25 cellular contexts compared by ENCODE assay signal in the genomic region with DNA sequence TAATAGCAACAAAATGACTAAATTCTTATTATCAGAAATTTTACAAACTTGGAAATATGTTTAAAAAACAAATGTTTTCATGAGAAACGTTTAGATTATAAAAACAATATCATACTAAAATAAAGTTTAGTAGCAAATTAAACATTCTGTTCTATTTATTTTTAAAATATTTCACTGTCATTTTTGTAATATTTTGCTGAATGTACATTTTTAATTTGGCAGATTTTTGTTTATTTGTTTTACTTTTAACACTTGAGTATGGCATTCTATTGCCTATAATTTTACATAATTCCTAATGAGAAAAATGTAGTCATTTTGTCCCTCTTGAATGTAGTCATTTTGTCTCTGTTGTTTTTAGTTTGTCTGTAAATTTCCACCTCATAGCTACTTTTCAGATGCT.
DNase-seq lines count a peak whose midpoint lies in the region; ATAC-seq, FAIRE-seq and TF ChIP-seq lines count a peak whose summit lies in the region.
"Had no signal": no experiment of that assay in that cellular context is flagged by ENCODE, and none has a peak within 500 bp of the region (broad histone marks: within the 10 kb centered on the region; RNA-seq: fewer than 3 reads in every experiment).

No MANE protein-coding gene starts in this region.

- H2BK120ac ChIP-seq in IMR-90 (ENCODE audit: low read depth, low read length), result no peak overlapping the region

- H3K9me3 ChIP-seq in IMR-90 (ENCODE audit: control insufficient read depth, insufficient read depth, low read length) (no peaks in the 10 kb centered on the region; the same call in 1 of the 2 replicates), small intestine (ENCODE audit: control insufficient read depth, low read depth) (no peaks in the 10 kb centered on the region), ovary (no peaks in the 10 kb centered on the region)
- H3K9me3 ChIP-seq: BE2C had no signal

- H4K20me1 ChIP-seq in IMR-90 (ENCODE audit: insufficient read depth, low read length), result no peaks in the 10 kb centered on the region

- H3K4me3 ChIP-seq in IMR-90 (ENCODE audit: insufficient read depth, low read depth, low read length), result no peak overlapping the region
- no peak overlapping the region for H3K4me3 ChIP-seq in small intestine (ENCODE audit: low read depth in 1 of 2, low read length in 2 of 2)
- no peak overlapping the region for H3K4me3 ChIP-seq in ovary

- H3K27me3 ChIP-seq in IMR-90 (ENCODE audit: control insufficient read depth, insufficient read depth, low read length) (no peaks in the 10 kb centered on the region), small intestine (ENCODE audit: control insufficient read depth in 2 of 2, insufficient read depth in 2 of 2, low read length in 2 of 2) (no peaks in the 10 kb centered on the region), ovary (no peaks in the 10 kb centered on the region)
- H3K27me3 ChIP-seq: BE2C had no signal

- DNase-seq in IMR-90 (no peak), small intestine (no peak), ovary (no peak)
- DNase-seq: 8988T; ACHN; BE2C; C1 segment of cervical spinal cord; CD4-positive, CD25-positive, alpha-beta regulatory T cell; CD8-positive, alpha-beta memory T cell; COR-L47; DMS 273 treated with DMSO at 0.1 percent for 48 hours; DMS53; DND-41; EL; GOT3; H7; HFFc6 had no signal

- H3K79me1 ChIP-seq in IMR-90 (ENCODE audit: low read depth in 1 of 2, low read length in 2 of 2), result no peaks in the 10 kb centered on the region

- no peak overlapping the region for H4K91ac ChIP-seq in IMR-90 (ENCODE audit: insufficient read depth, low read depth, low read length)

- no peak overlapping the region for H2BK20ac ChIP-seq in IMR-90 (ENCODE audit: low read depth, low read length)

- CTCF ChIA-PET in IMR-90 (lab: Yijun Ruan, JAX), result interaction anchor here (1.6 kb wide), 1 partner anchor 11 kb away, joined by 4 read pairs; no protein-coding TSS in a partner anchor

- WGBS in IMR-90 (ENCODE audit: extremely low coverage in 2 of 2, insufficient read length in 1 of 2), 2 experiments, result no CpG with 5 or more reads among the region's 1 CpG
- 43 to 62% (median 57%) methylated on average over 1 of the region's 1 CpG for WGBS in small intestine, 3 donors
- 3 to 30% (median 9%) methylated on average over 1 of the region's 1 CpG for WGBS in ovary, 3 donors

- intact Hi-C loops in IMR-90 (cut with micrococcal nuclease) (no loop called here), ovary (cut with DNase I) (no loop called here)

- FAIRE-seq in A204.1 (lab: Jason Lieb, UNC) (peak; percentile 85), endometrium (lab: Jason Lieb, UNC) (peak; percentile 57), small intestine (lab: Jason Lieb, UNC) (peak; percentile 62)
- FAIRE-seq: GM12891, GM19239 had no signal

- H3K23ac ChIP-seq in IMR-90 (ENCODE audit: low read depth, low read length), result no peak overlapping the region

- no peak for TF ChIP-seq POLR2A in IMR-90 (IDR thresholded peaks at IDR 0.05; ENCODE audit: low read depth, low read length)
- no peak for TF ChIP-seq POLR2A in ovary (IDR thresholded peaks at IDR 0.05)

- H3K56ac ChIP-seq in IMR-90 (ENCODE audit: extremely low read depth, insufficient read depth, low read length), result no peak overlapping the region

- in situ Hi-C loops in IMR-90 (cut with MboI; ENCODE audit: low sequenced_read_pairs), result no loop called here

- ATAC-seq in IMR-90 (ENCODE audit: low read depth) (no peak), GM19467 (IDR thresholded peaks at IDR 0.05; ENCODE audit: unreplicated experiment) (no peak), GM19324 (IDR thresholded peaks at IDR 0.05; ENCODE audit: low FRiP score, unreplicated experiment) (no peak)
- ATAC-seq: HCT116 had no signal

- TF ChIP-seq CTCF in IMR-90 (conservative IDR thresholded peaks at IDR 0.05; ENCODE audit: low read depth, low read length), result no peak
- no peak for TF ChIP-seq CTCF in ovary (IDR thresholded peaks at IDR 0.05)

- H3K4me1 ChIP-seq in IMR-90 (ENCODE audit: control insufficient read depth, insufficient read depth, low read length), result no peaks in the 10 kb centered on the region
- H3K4me1 ChIP-seq in small intestine (ENCODE audit: control insufficient read depth in 2 of 2, insufficient read depth in 1 of 2, low read depth in 1 of 2, low read length in 1 of 2), result no peaks in the 10 kb centered on the region
- H3K4me1 ChIP-seq in ovary (ENCODE audit: insufficient read depth), result no peaks in the 10 kb centered on the region
- H3K4me1 ChIP-seq: BE2C had no signal

- no peak overlapping the region for H3K18ac ChIP-seq in IMR-90 (ENCODE audit: low read depth, low read length)

- H2AK5ac ChIP-seq in IMR-90 (ENCODE audit: low read depth, low read length), result no peak overlapping the region

- H3K4ac ChIP-seq in IMR-90 (ENCODE audit: low read depth, low read length), result no peak overlapping the region

- POLR2A ChIA-PET in IMR-90 (lab: Charles Lee; ENCODE audit: unreplicated experiment), result no interaction called here

- H3K36me3 ChIP-seq in IMR-90 (ENCODE audit: control insufficient read depth, insufficient read depth, low read length) (no peaks in the 10 kb centered on the region), small intestine (ENCODE audit: control insufficient read depth in 2 of 2, insufficient read depth in 2 of 2, low read length in 2 of 2) (no peaks in the 10 kb centered on the region), ovary (no peaks in the 10 kb centered on the region)
- H3K36me3 ChIP-seq: BE2C had no signal

- no peak for TF ChIP-seq RAD21 in IMR-90 (IDR thresholded peaks at IDR 0.05; ENCODE audit: low read length)

- no peak overlapping the region for H2AK9ac ChIP-seq in IMR-90 (replicated peaks; ENCODE audit: low read depth, low read length, poor library complexity)

- H3K27ac ChIP-seq in IMR-90 (ENCODE audit: insufficient read depth, low read length) (no peak overlapping the region), small intestine (ENCODE audit: low read depth in 1 of 2, low read length in 1 of 2) (no peak overlapping the region), ovary (no peak overlapping the region)
- H3K27ac ChIP-seq: HL-60 had no signal

- H3K9ac ChIP-seq in IMR-90 (ENCODE audit: low read depth, low read length), result no peak overlapping the region

- H2BK15ac ChIP-seq in IMR-90 (ENCODE audit: low read depth, low read length), result no peak overlapping the region

- BruUV-seq in IMR-90 (replicated peaks; lab: Mats Ljungman, UMichigan), result no TSS peak

- no peak overlapping the region for H2BK5ac ChIP-seq in IMR-90 (ENCODE audit: low read depth, low read length, poor library complexity, severe bottlenecking)

- TF ChIP-seq EP300 in ovary (IDR thresholded peaks at IDR 0.05), result no peak

- H4K5ac ChIP-seq in IMR-90 (ENCODE audit: low read depth, low read length), result no peak overlapping the region

- no peaks in the 10 kb centered on the region for H3K9me1 ChIP-seq in IMR-90 (ENCODE audit: insufficient read depth, low read length)

- H4K8ac ChIP-seq in IMR-90 (ENCODE audit: low read depth in 2 of 2, low read length in 2 of 2), result no peak overlapping the region

- dilution Hi-C loops in IMR-90 (cut with HindIII; ENCODE audit: low sequenced_read_pairs, unreplicated experiment), result no loop called here

- H3K14ac ChIP-seq in IMR-90 (replicated peaks; ENCODE audit: low read depth, low read length), result no peak overlapping the region

- H2AFZ ChIP-seq in IMR-90 (replicated peaks; ENCODE audit: low read length, poor library complexity), result no peak overlapping the region

- no peak overlapping the region for H3K4me2 ChIP-seq in IMR-90 (ENCODE audit: low read depth, low read length)

TF ChIP-seq in IMR-90, 13 proteins besides CTCF, POLR2A, EP300 and RAD21:
- TF ChIP-seq BHLHE40 (IDR thresholded peaks at IDR 0.05; ENCODE audit: low read depth, low read length) (no peak), FOS (IDR thresholded peaks at IDR 0.05; ENCODE audit: low read depth, low read length) (no peak), SMC3 (IDR thresholded peaks at IDR 0.05; ENCODE audit: low read depth, low read length) (no peak), MAFK (IDR thresholded peaks at IDR 0.05; ENCODE audit: low read depth, low read length) (peak; percentile 18; the same call in 1 of the 2 replicates)
- TF ChIP-seq, protein P1, sequence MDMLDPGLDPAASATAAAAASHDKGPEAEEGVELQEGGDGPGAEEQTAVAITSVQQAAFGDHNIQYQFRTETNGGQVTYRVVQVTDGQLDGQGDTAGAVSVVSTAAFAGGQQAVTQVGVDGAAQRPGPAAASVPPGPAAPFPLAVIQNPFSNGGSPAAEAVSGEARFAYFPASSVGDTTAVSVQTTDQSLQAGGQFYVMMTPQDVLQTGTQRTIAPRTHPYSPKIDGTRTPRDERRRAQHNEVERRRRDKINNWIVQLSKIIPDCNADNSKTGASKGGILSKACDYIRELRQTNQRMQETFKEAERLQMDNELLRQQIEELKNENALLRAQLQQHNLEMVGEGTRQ (IDR thresholded peaks at IDR 0.05; ENCODE audit: low read depth, low read length), result no peak
- TF ChIP-seq, protein P2, sequence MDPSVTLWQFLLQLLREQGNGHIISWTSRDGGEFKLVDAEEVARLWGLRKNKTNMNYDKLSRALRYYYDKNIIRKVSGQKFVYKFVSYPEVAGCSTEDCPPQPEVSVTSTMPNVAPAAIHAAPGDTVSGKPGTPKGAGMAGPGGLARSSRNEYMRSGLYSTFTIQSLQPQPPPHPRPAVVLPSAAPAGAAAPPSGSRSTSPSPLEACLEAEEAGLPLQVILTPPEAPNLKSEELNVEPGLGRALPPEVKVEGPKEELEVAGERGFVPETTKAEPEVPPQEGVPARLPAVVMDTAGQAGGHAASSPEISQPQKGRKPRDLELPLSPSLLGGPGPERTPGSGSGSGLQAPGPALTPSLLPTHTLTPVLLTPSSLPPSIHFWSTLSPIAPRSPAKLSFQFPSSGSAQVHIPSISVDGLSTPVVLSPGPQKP (IDR thresholded peaks at IDR 0.05; ENCODE audit: borderline replicate concordance, low read depth, low read length), result no peak
